1 cellular context compared by ENCODE assay signal in the genomic region with DNA sequence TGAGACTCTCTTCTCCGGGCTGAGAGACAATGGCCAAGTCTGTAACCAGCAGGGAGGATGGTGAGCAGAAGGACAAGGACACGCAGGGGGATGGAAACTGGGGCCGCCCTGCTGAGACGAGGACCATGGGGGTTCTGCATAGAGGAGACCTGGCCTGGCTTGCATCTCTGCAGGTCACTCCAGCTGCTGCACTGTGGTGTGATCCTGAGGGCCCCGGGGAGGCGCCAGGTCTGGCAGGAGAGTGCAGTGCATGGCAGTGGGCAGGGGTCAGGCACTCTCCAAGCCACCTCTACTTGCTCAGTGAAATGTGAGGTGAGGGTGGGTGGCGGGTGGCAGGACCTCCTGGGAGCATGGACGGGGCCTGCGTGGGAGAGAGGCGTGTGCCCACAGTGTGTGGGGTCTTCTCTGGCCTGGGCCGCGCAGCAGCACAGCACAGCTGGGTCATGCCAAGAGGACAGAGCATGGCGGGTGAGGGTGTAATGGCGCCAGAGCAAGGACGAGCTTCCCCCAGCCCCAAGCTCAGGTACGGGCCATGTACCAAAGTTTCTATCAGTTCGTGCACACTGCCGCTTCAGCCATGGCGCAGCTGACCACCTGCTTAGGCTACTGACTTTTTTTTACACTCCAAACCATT.
TF ChIP-seq lines count a peak whose summit lies in the region.

No MANE protein-coding gene starts in this region.

TF ChIP-seq in GM12878, 131 proteins besides CTCF, POLR2A, EP300 and RAD21 (continued from another document):
- TF ChIP-seq, protein P1, sequence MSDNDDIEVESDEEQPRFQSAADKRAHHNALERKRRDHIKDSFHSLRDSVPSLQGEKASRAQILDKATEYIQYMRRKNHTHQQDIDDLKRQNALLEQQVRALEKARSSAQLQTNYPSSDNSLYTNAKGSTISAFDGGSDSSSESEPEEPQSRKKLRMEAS (IDR thresholded peaks at IDR 0.05; ENCODE audit: low read depth, low read length), result no peak
- TF ChIP-seq BCL11A (IDR thresholded peaks at IDR 0.05; ENCODE audit: low read depth, low read length) (no peak), SMC3 (IDR thresholded peaks at IDR 0.05; ENCODE audit: borderline replicate concordance, low read length) (no peak), NRF1 (conservative IDR thresholded peaks at IDR 0.05; ENCODE audit: low read depth, low read length) (no peak), NR2C1 (IDR thresholded peaks at IDR 0.05) (no peak), WRNIP1 (IDR thresholded peaks at IDR 0.05; ENCODE audit: borderline replicate concordance, low read depth, low read length) (no peak), CREM (IDR thresholded peaks at IDR 0.05; ENCODE audit: low read depth) (no peak), HDAC6 (IDR thresholded peaks at IDR 0.05; ENCODE audit: unreplicated experiment) (no peak), RUNX3 (IDR thresholded peaks at IDR 0.05; ENCODE audit: low read length) (no peak), RFX5 (IDR thresholded peaks at IDR 0.05; ENCODE audit: low read depth, low read length) (no peak), IRF4 (IDR thresholded peaks at IDR 0.05; ENCODE audit: low read depth, low read length) (no peak), PAX5 (IDR thresholded peaks at IDR 0.05; ENCODE audit: borderline replicate concordance, low read depth, low read length) (no peak)
- TF ChIP-seq, protein P2, sequence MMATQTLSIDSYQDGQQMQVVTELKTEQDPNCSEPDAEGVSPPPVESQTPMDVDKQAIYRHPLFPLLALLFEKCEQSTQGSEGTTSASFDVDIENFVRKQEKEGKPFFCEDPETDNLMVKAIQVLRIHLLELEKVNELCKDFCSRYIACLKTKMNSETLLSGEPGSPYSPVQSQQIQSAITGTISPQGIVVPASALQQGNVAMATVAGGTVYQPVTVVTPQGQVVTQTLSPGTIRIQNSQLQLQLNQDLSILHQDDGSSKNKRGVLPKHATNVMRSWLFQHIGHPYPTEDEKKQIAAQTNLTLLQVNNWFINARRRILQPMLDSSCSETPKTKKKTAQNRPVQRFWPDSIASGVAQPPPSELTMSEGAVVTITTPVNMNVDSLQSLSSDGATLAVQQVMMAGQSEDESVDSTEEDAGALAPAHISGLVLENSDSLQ (IDR thresholded peaks at IDR 0.05), result no peak
- TF ChIP-seq, protein P3, sequence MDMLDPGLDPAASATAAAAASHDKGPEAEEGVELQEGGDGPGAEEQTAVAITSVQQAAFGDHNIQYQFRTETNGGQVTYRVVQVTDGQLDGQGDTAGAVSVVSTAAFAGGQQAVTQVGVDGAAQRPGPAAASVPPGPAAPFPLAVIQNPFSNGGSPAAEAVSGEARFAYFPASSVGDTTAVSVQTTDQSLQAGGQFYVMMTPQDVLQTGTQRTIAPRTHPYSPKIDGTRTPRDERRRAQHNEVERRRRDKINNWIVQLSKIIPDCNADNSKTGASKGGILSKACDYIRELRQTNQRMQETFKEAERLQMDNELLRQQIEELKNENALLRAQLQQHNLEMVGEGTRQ (IDR thresholded peaks at IDR 0.05; ENCODE audit: borderline replicate concordance, low read depth, low read length), result no peak
- TF ChIP-seq, protein P4, sequence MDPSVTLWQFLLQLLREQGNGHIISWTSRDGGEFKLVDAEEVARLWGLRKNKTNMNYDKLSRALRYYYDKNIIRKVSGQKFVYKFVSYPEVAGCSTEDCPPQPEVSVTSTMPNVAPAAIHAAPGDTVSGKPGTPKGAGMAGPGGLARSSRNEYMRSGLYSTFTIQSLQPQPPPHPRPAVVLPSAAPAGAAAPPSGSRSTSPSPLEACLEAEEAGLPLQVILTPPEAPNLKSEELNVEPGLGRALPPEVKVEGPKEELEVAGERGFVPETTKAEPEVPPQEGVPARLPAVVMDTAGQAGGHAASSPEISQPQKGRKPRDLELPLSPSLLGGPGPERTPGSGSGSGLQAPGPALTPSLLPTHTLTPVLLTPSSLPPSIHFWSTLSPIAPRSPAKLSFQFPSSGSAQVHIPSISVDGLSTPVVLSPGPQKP (IDR thresholded peaks at IDR 0.05; ENCODE audit: low read depth, low read length), result no peak
